1 cellular context compared by ENCODE assay signal in the genomic region with DNA sequence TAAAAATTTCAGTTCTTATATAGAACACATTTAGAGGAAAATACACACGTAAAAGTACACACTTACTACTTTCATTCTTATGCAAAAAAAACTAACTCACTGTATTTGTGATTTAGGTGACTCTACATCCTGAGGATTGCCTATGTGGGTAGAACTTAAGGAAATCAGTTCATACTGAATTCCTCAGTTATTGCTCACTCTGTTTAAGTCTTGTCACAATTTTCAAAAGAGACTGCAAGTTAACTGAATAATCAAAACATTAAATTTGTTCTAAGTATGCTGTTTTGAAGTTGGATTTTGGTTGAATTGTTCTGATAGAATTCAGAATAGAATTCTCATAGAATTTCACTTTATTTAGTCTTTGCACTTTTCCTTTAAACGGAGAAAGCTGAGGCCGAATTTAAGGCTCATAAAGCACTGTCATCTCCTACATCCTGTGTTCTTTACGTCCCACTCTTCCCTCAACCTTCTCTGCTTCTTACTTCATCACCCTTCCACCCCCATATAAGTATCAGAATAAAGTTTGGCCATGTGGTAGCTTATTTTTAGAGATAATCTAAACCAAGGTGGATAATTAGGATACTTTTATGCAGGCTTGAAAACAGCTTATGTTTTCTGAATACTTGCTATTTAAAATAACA.
TF ChIP-seq lines count a peak whose summit lies in the region.

No MANE protein-coding gene starts in this region.

TF ChIP-seq in HEK293, 187 proteins besides CTCF, POLR2A, EP300 and RAD21 (continued from another document):
- TF ChIP-seq ZBTB6 (tag by site-specific recombination; IDR thresholded peaks at IDR 0.05): no peak
- no peak for TF ChIP-seq ZNF530 (tag by site-specific recombination; IDR thresholded peaks at IDR 0.05; ENCODE audit: low read depth)
